ENCODE assay signal across 15 cellular contexts in the genomic region with DNA sequence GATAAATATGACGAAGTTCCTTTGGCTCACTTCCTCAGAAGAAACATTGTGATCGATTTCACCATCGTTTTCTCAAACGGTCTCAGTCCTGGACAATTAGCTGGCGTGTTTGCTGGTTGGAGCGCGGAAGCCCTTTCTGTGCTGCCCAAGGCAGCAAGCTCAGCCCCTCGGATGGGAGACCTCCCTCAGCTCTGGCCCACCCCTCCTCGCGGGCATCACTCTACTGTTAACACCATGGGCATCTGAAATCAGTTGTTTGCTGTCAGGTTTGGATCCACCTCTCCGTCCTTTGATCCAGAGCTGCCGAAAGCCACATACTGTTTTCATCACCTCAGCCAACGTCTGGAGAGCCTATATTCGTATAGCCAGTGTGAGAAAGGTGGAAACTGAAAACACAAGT.
DNase-seq lines count a peak whose midpoint lies in the region; TF ChIP-seq lines count a peak whose summit lies in the region.
"Had no signal": no experiment of that assay in that cellular context is flagged by ENCODE, and none has a peak within 500 bp of the region (broad histone marks: within the 10 kb centered on the region; RNA-seq: fewer than 3 reads in every experiment).

No MANE protein-coding gene starts in this region.

- H3K27me3 Mint-ChIP-seq in type B pancreatic cell, result peaks cover 29% of the 10 kb centered on the region
- H3K27me3 Mint-ChIP-seq in activated naive CD8-positive, alpha-beta T cell treated with anti-CD3 and anti-CD28 coated beads for 36 hours, result peaks cover 18% of the 10 kb centered on the region

- no peak for TF ChIP-seq CTCF in coronary artery (IDR thresholded peaks at IDR 0.05)
- no peak for TF ChIP-seq CTCF in type B pancreatic cell (conservative IDR thresholded peaks at IDR 0.05)
- TF ChIP-seq CTCF in GM10266 (IDR thresholded peaks at IDR 0.05; ENCODE audit: control insufficient read depth, insufficient read depth, low read depth, missing control alignments), result no peak

- no peak overlapping the region for H3K4me3 ChIP-seq in coronary artery
- H3K4me3 ChIP-seq: BLaER1 treated with 17β-estradiol and CSF1 and Interleukin-3, amounts not matched to agents 10 nM and 100 nM had no signal

- H3K36me3 Mint-ChIP-seq in type B pancreatic cell, result no peaks in the 10 kb centered on the region
- H3K36me3 Mint-ChIP-seq in activated naive CD8-positive, alpha-beta T cell treated with anti-CD3 and anti-CD28 coated beads for 36 hours, result no peaks in the 10 kb centered on the region
- H3K36me3 Mint-ChIP-seq: CD8-positive, alpha-beta T cell had no signal

- no peaks in the 10 kb centered on the region for H3K4me1 Mint-ChIP-seq in type B pancreatic cell (ENCODE audit: unreplicated experiment)
- no peaks in the 10 kb centered on the region for H3K4me1 Mint-ChIP-seq in activated naive CD8-positive, alpha-beta T cell treated with anti-CD3 and anti-CD28 coated beads for 36 hours
- H3K4me1 Mint-ChIP-seq: B cell had no signal

- H3K4me3 Mint-ChIP-seq in type B pancreatic cell, result no peak overlapping the region
- no peak overlapping the region for H3K4me3 Mint-ChIP-seq in activated naive CD8-positive, alpha-beta T cell treated with anti-CD3 and anti-CD28 coated beads for 36 hours
- H3K4me3 Mint-ChIP-seq: B cell; CD8-positive, alpha-beta T cell had no signal

- H3K9me3 Mint-ChIP-seq in type B pancreatic cell, result no peaks in the 10 kb centered on the region
- no peaks in the 10 kb centered on the region for H3K9me3 Mint-ChIP-seq in activated naive CD8-positive, alpha-beta T cell treated with anti-CD3 and anti-CD28 coated beads for 36 hours
- H3K9me3 Mint-ChIP-seq: CD8-positive, alpha-beta T cell had no signal

- no peak overlapping the region for H3K27ac ChIP-seq in coronary artery
- H3K27ac ChIP-seq: BLaER1 treated with 17β-estradiol and CSF1 and Interleukin-3, amounts not matched to agents 10 nM and 100 nM had no signal

- DNase-seq in coronary artery (ENCODE audit: low spot score), result peak; percentile 28
- peak; percentile 49 for DNase-seq in fibroblast of peridontal ligament (ENCODE audit: extremely low read depth)
- peak; percentile 73 for DNase-seq in mesenteric fat pad (ENCODE audit: low spot score)
- peak; percentile 44 for DNase-seq in type B pancreatic cell (ENCODE audit: extremely low spot score, unreplicated experiment)
- DNase-seq in GM10266 (ENCODE audit: extremely low spot score), result no peak
- DNase-seq in DMS153 (lab: John Stamatoyannopoulos, UW), result no peak
- DNase-seq in activated naive CD8-positive, alpha-beta T cell treated with anti-CD3 and anti-CD28 coated beads for 36 hours, result no peak
- DNase-seq: Calu3, DMS53, DND-41, EL, HCEC 1CT had no signal

- no peak overlapping the region for H3K27ac Mint-ChIP-seq in type B pancreatic cell
- H3K27ac Mint-ChIP-seq in activated naive CD8-positive, alpha-beta T cell treated with anti-CD3 and anti-CD28 coated beads for 36 hours, result no peak overlapping the region
- H3K27ac Mint-ChIP-seq: B cell; CD8-positive, alpha-beta T cell had no signal

Comparison
In these comparisons a context has a peak if more than half of its experiments do, and no peak if none do; other contexts are left out.
1. DNase-seq: peak in coronary artery (single experiment), fibroblast of peridontal ligament (single experiment), mesenteric fat pad (single experiment) and type B pancreatic cell (single experiment); none in GM10266 (single experiment), DMS153 (single experiment) and activated naive CD8-positive, alpha-beta T cell treated with anti-CD3 and anti-CD28 coated beads for 36 hours (single experiment).